Comparison of ENCODE assay signal across 8 cellular contexts in genomic region chr7:151276651-151277590, GRCh38. TPM values are rescaled to one million over a fixed set of nuclear protein-coding genes. Genes with fewer than 3 reads are reported as not detected.
DNase-seq lines count a peak whose midpoint lies in the region; ATAC-seq, FAIRE-seq and TF ChIP-seq lines count a peak whose summit lies in the region.

No MANE protein-coding gene starts in this region.

- no peaks in the 10 kb centered on the region for H3K36me3 ChIP-seq in keratinocyte (ENCODE audit: control insufficient read depth in 2 of 2, extremely low read depth in 1 of 2, insufficient read depth in 2 of 2, low read length in 2 of 2)

- no peak overlapping the region for H3K9ac ChIP-seq in keratinocyte (ENCODE audit: control insufficient read depth, extremely low read depth, insufficient read depth, low read length)

- peak overlapping the region; percentile 67 for H3K4me2 ChIP-seq in keratinocyte (ENCODE audit: control insufficient read depth, extremely low read depth, insufficient read depth, low read depth, low read length)

- H3K79me2 ChIP-seq in keratinocyte (ENCODE audit: control insufficient read depth, insufficient read depth, low read length): no peaks in the 10 kb centered on the region

- H3K27me3 ChIP-seq in keratinocyte (ENCODE audit: control insufficient read depth, extremely low read depth, insufficient read depth, low read length): peaks cover 53% of the 10 kb centered on the region

- peaks cover 4% of the 10 kb centered on the region for H3K4me1 ChIP-seq in keratinocyte (ENCODE audit: control insufficient read depth, extremely low read depth, insufficient read depth, low read length)

- dilution Hi-C loops in keratinocyte (cut with MboI; ENCODE audit: extremely low pct_ligation_motif_present, low sequenced_read_pairs): no loop called here

- H3K4me3 ChIP-seq in AG10803 (ENCODE audit: low read length) (peak overlapping the region; percentile 56), WI38 (ENCODE audit: low read depth, low read length) (peak overlapping the region; percentile 41; the same call in 1 of the 2 replicates), keratinocyte (ENCODE audit: control insufficient read depth in 2 of 3, extremely low read depth in 1 of 3, insufficient read depth in 2 of 3, low read depth in 1 of 3, low read length in 3 of 3) (peak overlapping the region; percentile 26 to 40 (median 29))

- DNase-seq in AG10803 (ENCODE audit: low read depth) (peak; percentile 69), NCI-H1694 (lab: John Stamatoyannopoulos, UW) (peak; percentile 18), keratinocyte (ENCODE audit: low read depth, low spot score) (no peak)
- DNase-seq in central memory CD4-positive, alpha-beta T cell: peak; percentile 48
- peak; percentile 42 to 56 (median 46) for DNase-seq in stimulated activated CD4-positive, alpha-beta T cell treated with anti-CD3 and anti-CD28 coated beads, Interleukin-12 subunit alpha, Interleukin-12 subunit beta, amount 100 ng/mL, for 48 hours (ENCODE audit: low read depth in 2 of 3, low spot score in 1 of 3)

- ATAC-seq in GM19468 (IDR thresholded peaks at IDR 0.05; ENCODE audit: extremely low read depth, unreplicated experiment) (peak; percentile 58), HG02870 (IDR thresholded peaks at IDR 0.05; ENCODE audit: unreplicated experiment) (no peak)

- TF ChIP-seq CTCF in AG10803 (conservative IDR thresholded peaks at IDR 0.05; ENCODE audit: low read length) (no peak), WI38 (IDR thresholded peaks at IDR 0.05; ENCODE audit: low read depth, low read length) (no peak), keratinocyte (optimal IDR thresholded peaks at IDR 0.05 in 1 of 3, IDR thresholded peaks at IDR 0.05 in 1 of 3, conservative IDR thresholded peaks at IDR 0.05 in 1 of 3; ENCODE audit: extremely low read depth in 1 of 3, insufficient read depth in 2 of 3, low read length in 3 of 3) (no peak)

- H3K27ac ChIP-seq in keratinocyte (ENCODE audit: control insufficient read depth, insufficient read depth, low read length): no peak overlapping the region

- H3K9me1 ChIP-seq in keratinocyte (ENCODE audit: control insufficient read depth, extremely low read depth, insufficient read depth, low read length): no peaks in the 10 kb centered on the region

- H3K9me3 ChIP-seq in keratinocyte (ENCODE audit: control insufficient read depth, low read depth, low read length): no peaks in the 10 kb centered on the region

- H2AFZ ChIP-seq in keratinocyte (ENCODE audit: control insufficient read depth, low read length): peak overlapping the region; percentile 92

- FAIRE-seq in keratinocyte (lab: Jason Lieb, UNC): no peak

- no peaks in the 10 kb centered on the region for H4K20me1 ChIP-seq in keratinocyte (ENCODE audit: control insufficient read depth, extremely low read depth, insufficient read depth, low read length)

RNA-seq across cellular contexts. Expression of gene SMARCD3, which starts 28.4 kb away (rescaled TPM):
- polyA plus RNA-seq in keratinocyte: 3.0 to 6.0 TPM (median 3.1 TPM) in 3 replicates
- polyA plus RNA-seq in keratinocyte (2011; ENCODE audit: low read depth): 6.9 TPM
- 4.0 and 6.1 TPM in 2 replicates for polyA plus RNA-seq in keratinocyte (2011; cell fraction: cytosol; rRNA removed)
- polyA plus RNA-seq in keratinocyte (2011; cell fraction: nucleus; rRNA removed): 10.1 and 16.9 TPM in 2 replicates
- 5.1 and 10.8 TPM in 2 replicates for polyA plus RNA-seq in keratinocyte (2012; ENCODE audit: low replicate concordance)
- 2.1 to 5.4 TPM (median 2.3 TPM) in 3 replicates for polyA minus RNA-seq in keratinocyte
- polyA minus RNA-seq in keratinocyte (2011; cell fraction: cytosol; rRNA and poly(A)+ RNA removed): 4.8 TPM
- polyA minus RNA-seq in keratinocyte (2011; cell fraction: nucleus; rRNA and poly(A)+ RNA removed): 2.4 and 4.1 TPM in 2 replicates

RNA-seq across cellular contexts. Expression of gene CHPF2, which starts 44.6 kb away (rescaled TPM):
- polyA plus RNA-seq in keratinocyte: 16.2 to 33.0 TPM (median 26.0 TPM) in 3 replicates
- 10.8 TPM for polyA plus RNA-seq in keratinocyte (2011; ENCODE audit: low read depth)
- 7.2 and 13.1 TPM in 2 replicates for polyA plus RNA-seq in keratinocyte (2011; cell fraction: cytosol; rRNA removed)
- 67.1 and 88.3 TPM in 2 replicates for polyA plus RNA-seq in keratinocyte (2011; cell fraction: nucleus; rRNA removed)
- polyA plus RNA-seq in keratinocyte (2012; ENCODE audit: low replicate concordance): 16.8 and 35.8 TPM in 2 replicates
- 22.9 to 65.2 TPM (median 29.1 TPM) in 3 replicates for polyA minus RNA-seq in keratinocyte
- 37.6 TPM for polyA minus RNA-seq in keratinocyte (2011; cell fraction: cytosol; rRNA and poly(A)+ RNA removed)
- polyA minus RNA-seq in keratinocyte (2011; cell fraction: nucleus; rRNA and poly(A)+ RNA removed): 99.4 and 99.8 TPM in 2 replicates

RNA-seq across cellular contexts. Expression of gene ABCF2, which starts 49.9 kb away (rescaled TPM):
- 33.3 to 68.6 TPM (median 43.6 TPM) in 3 replicates for polyA plus RNA-seq in keratinocyte
- polyA plus RNA-seq in keratinocyte (2011; ENCODE audit: low read depth): 12.4 TPM
- 60.0 and 61.5 TPM in 2 replicates for polyA plus RNA-seq in keratinocyte (2011; cell fraction: cytosol; rRNA removed)
- polyA plus RNA-seq in keratinocyte (2011; cell fraction: nucleus; rRNA removed): 58.1 and 59.3 TPM in 2 replicates
- polyA plus RNA-seq in keratinocyte (2012; ENCODE audit: low replicate concordance): 27.9 and 54.2 TPM in 2 replicates
- polyA minus RNA-seq in keratinocyte: 57.5 to 64.0 TPM (median 62.2 TPM) in 3 replicates
- 38.0 TPM for polyA minus RNA-seq in keratinocyte (2011; cell fraction: cytosol; rRNA and poly(A)+ RNA removed)
- polyA minus RNA-seq in keratinocyte (2011; cell fraction: nucleus; rRNA and poly(A)+ RNA removed): 21.0 and 32.6 TPM in 2 replicates
